In genomic region chr3:46923559-46924350, GRCh38 we compare ENCODE assay signal across 8 cellular contexts. TPM values are rescaled to one million over a fixed set of nuclear protein-coding genes. Genes with fewer than 3 reads are reported as not detected.
DNase-seq lines count a peak whose midpoint lies in the region; ATAC-seq, FAIRE-seq and TF ChIP-seq lines count a peak whose summit lies in the region.

No MANE protein-coding gene starts in this region.

- H3K36me3 Mint-ChIP-seq in MCF 10A (ENCODE audit: insufficient read depth, unreplicated experiment): peaks cover 74% of the 10 kb centered on the region
- H3K36me3 Mint-ChIP-seq in stimulated activated memory B cell treated with anti-CD40 and anti-IgM and Interleukin-4, amounts not matched to agents 10 μg/mL and 1 μg/mL and 100 μg/mL, for 72 hours: peaks cover 68% of the 10 kb centered on the region

- no peak overlapping the region for H3K4me3 ChIP-seq in keratinocyte (ENCODE audit: control insufficient read depth in 2 of 3, extremely low read depth in 1 of 3, insufficient read depth in 2 of 3, low read depth in 1 of 3, low read length in 3 of 3)

- H3K9me3 Mint-ChIP-seq in MCF 10A (ENCODE audit: unreplicated experiment): no peaks in the 10 kb centered on the region
- peaks cover 3% of the 10 kb centered on the region for H3K9me3 Mint-ChIP-seq in stimulated activated memory B cell treated with anti-CD40 and anti-IgM and Interleukin-4, amounts not matched to agents 10 μg/mL and 1 μg/mL and 100 μg/mL, for 72 hours

- peaks cover 60 to 61% of the 10 kb centered on the region in 2 experiments for H3K36me3 ChIP-seq in keratinocyte (ENCODE audit: control insufficient read depth in 2 of 2, extremely low read depth in 1 of 2, insufficient read depth in 2 of 2, low read length in 2 of 2)

- H3K4me1 ChIP-seq in keratinocyte (ENCODE audit: control insufficient read depth, extremely low read depth, insufficient read depth, low read length): no peaks in the 10 kb centered on the region

- FAIRE-seq in keratinocyte (lab: Jason Lieb, UNC): no peak

- no peak overlapping the region for H2AFZ ChIP-seq in keratinocyte (ENCODE audit: control insufficient read depth, low read length)

- no peaks in the 10 kb centered on the region for H3K27me3 ChIP-seq in keratinocyte (ENCODE audit: control insufficient read depth, extremely low read depth, insufficient read depth, low read length)

- no peaks in the 10 kb centered on the region for H3K9me3 ChIP-seq in keratinocyte (ENCODE audit: control insufficient read depth, low read depth, low read length)

- POLR2A ChIA-PET in RWPE1 (lab: Yijun Ruan, JAX; ENCODE audit: low non-redundant PET) (no interaction called here), MCF 10A (lab: Yijun Ruan, JAX) (interaction anchor here (0.6 to 1.9 kb wide), 2 partner anchors 10 to 11 kb away, joined by 3 to 4 read pairs; no protein-coding TSS in a partner anchor)

- H3K9ac ChIP-seq in keratinocyte (ENCODE audit: control insufficient read depth, extremely low read depth, insufficient read depth, low read length): no peak overlapping the region

- H3K27ac Mint-ChIP-seq in MCF 10A (ENCODE audit: low read depth, unreplicated experiment): peak overlapping the region; percentile 35
- H3K27ac Mint-ChIP-seq in stimulated activated memory B cell treated with anti-CD40 and anti-IgM and Interleukin-4, amounts not matched to agents 10 μg/mL and 1 μg/mL and 100 μg/mL, for 72 hours: peak overlapping the region; percentile 78

- peaks cover 12% of the 10 kb centered on the region for H3K79me2 ChIP-seq in keratinocyte (ENCODE audit: control insufficient read depth, insufficient read depth, low read length)

- TF ChIP-seq CTCF in RWPE1 (conservative IDR thresholded peaks at IDR 0.05; ENCODE audit: low read depth) (peak; percentile 63), MCF 10A (IDR thresholded peaks at IDR 0.05; ENCODE audit: unreplicated experiment) (peak; percentile 74), keratinocyte (optimal IDR thresholded peaks at IDR 0.05 in 1 of 3, IDR thresholded peaks at IDR 0.05 in 1 of 3, conservative IDR thresholded peaks at IDR 0.05 in 1 of 3; ENCODE audit: extremely low read depth in 1 of 3, insufficient read depth in 2 of 3, low read length in 3 of 3) (peak; percentile 75 to 85 (median 80))

- H3K9me1 ChIP-seq in keratinocyte (ENCODE audit: control insufficient read depth, extremely low read depth, insufficient read depth, low read length): no peaks in the 10 kb centered on the region

- no peak overlapping the region for H3K4me3 Mint-ChIP-seq in MCF 10A (ENCODE audit: unreplicated experiment)
- no peak overlapping the region for H3K4me3 Mint-ChIP-seq in stimulated activated memory B cell treated with anti-CD40 and anti-IgM and Interleukin-4, amounts not matched to agents 10 μg/mL and 1 μg/mL and 100 μg/mL, for 72 hours

- DNase-seq in DMS53 (lab: John Stamatoyannopoulos, UW) (peak; percentile 30), DMS53 treated with DMSO at 0.1 percent for 48 hours (lab: John Stamatoyannopoulos, UW; ENCODE audit: unreplicated experiment) (no peak), RWPE1 (ENCODE audit: low spot score) (no peak), MCF 10A (ENCODE audit: unreplicated experiment) (no peak), keratinocyte (ENCODE audit: low read depth, low spot score) (no peak)

- dilution Hi-C loops in keratinocyte (cut with MboI; ENCODE audit: extremely low pct_ligation_motif_present, low sequenced_read_pairs): no loop called here

- peak overlapping the region; percentile 31; the same call in 1 of the 2 replicates for H3K27ac ChIP-seq in RWPE1
- H3K27ac ChIP-seq in keratinocyte (ENCODE audit: control insufficient read depth, insufficient read depth, low read length): no peak overlapping the region

- intact Hi-C loops in MCF 10A (cut with micrococcal nuclease): no loop called here

- H4K20me1 ChIP-seq in keratinocyte (ENCODE audit: control insufficient read depth, extremely low read depth, insufficient read depth, low read length): no peaks in the 10 kb centered on the region

- no peaks in the 10 kb centered on the region for H3K27me3 Mint-ChIP-seq in MCF 10A (ENCODE audit: insufficient read depth, unreplicated experiment)
- H3K27me3 Mint-ChIP-seq in stimulated activated memory B cell treated with anti-CD40 and anti-IgM and Interleukin-4, amounts not matched to agents 10 μg/mL and 1 μg/mL and 100 μg/mL, for 72 hours: no peaks in the 10 kb centered on the region

- H3K4me2 ChIP-seq in keratinocyte (ENCODE audit: control insufficient read depth, extremely low read depth, insufficient read depth, low read depth, low read length): no peak overlapping the region

- ATAC-seq in stimulated activated memory B cell treated with anti-CD40 and anti-IgM and Interleukin-4, amounts not matched to agents 10 μg/mL and 1 μg/mL and 100 μg/mL, for 72 hours: no peak
- no peak for ATAC-seq in HG03196 (IDR thresholded peaks at IDR 0.05; ENCODE audit: unreplicated experiment)
- ATAC-seq in GM21447 (IDR thresholded peaks at IDR 0.05; ENCODE audit: unreplicated experiment): no peak

- no peaks in the 10 kb centered on the region for H3K4me1 Mint-ChIP-seq in MCF 10A (ENCODE audit: insufficient read depth, unreplicated experiment)
- H3K4me1 Mint-ChIP-seq in stimulated activated memory B cell treated with anti-CD40 and anti-IgM and Interleukin-4, amounts not matched to agents 10 μg/mL and 1 μg/mL and 100 μg/mL, for 72 hours: peaks cover 49% of the 10 kb centered on the region

- no TSS peak for BruUV-seq in MCF 10A (replicated peaks; lab: Mats Ljungman, UMichigan)

- CTCF ChIA-PET in RWPE1 (lab: Yijun Ruan, JAX) (interaction anchor here (0.6 to 1.8 kb wide), 4 partner anchors 12 to 74 kb away, joined by 3 to 4 read pairs (median 4); no protein-coding TSS in a partner anchor), MCF 10A (lab: Yijun Ruan, JAX) (interaction anchor here (0.6 to 1.6 kb wide), 13 partner anchors 10 to 400 kb away, joined by 3 to 10 read pairs (median 3); no protein-coding TSS in a partner anchor)

RNA-seq across cellular contexts. Expression of gene PTH1R, which starts 46.2 kb away (rescaled TPM):
- total RNA-seq in MCF 10A (2022): not detected in 2 replicates
- polyA plus RNA-seq in keratinocyte: not detected in 3 replicates
- polyA plus RNA-seq in keratinocyte (2011; ENCODE audit: low read depth): not detected
- not detected in 2 replicates for polyA plus RNA-seq in keratinocyte (2011; cell fraction: cytosol; rRNA removed)
- not detected in 2 replicates for polyA plus RNA-seq in keratinocyte (2011; cell fraction: nucleus; rRNA removed)
- not detected in 2 replicates for polyA plus RNA-seq in keratinocyte (2012; ENCODE audit: low replicate concordance)
- not detected in 3 replicates for polyA minus RNA-seq in keratinocyte
- not detected for polyA minus RNA-seq in keratinocyte (2011; cell fraction: cytosol; rRNA and poly(A)+ RNA removed)
- polyA minus RNA-seq in keratinocyte (2011; cell fraction: nucleus; rRNA and poly(A)+ RNA removed): not detected in 2 replicates

RNA-seq across cellular contexts. Expression of gene CCDC12, which starts 52.8 kb away (rescaled TPM):
- 43.9 and 45.9 TPM in 2 replicates for total RNA-seq in MCF 10A (2022)
- polyA plus RNA-seq in keratinocyte: 24.0 to 41.9 TPM (median 27.5 TPM) in 3 replicates
- 31.5 TPM for polyA plus RNA-seq in keratinocyte (2011; ENCODE audit: low read depth)
- polyA plus RNA-seq in keratinocyte (2011; cell fraction: cytosol; rRNA removed): 16.8 and 27.1 TPM in 2 replicates
- 41.0 and 42.0 TPM in 2 replicates for polyA plus RNA-seq in keratinocyte (2011; cell fraction: nucleus; rRNA removed)
- 34.8 and 39.2 TPM in 2 replicates for polyA plus RNA-seq in keratinocyte (2012; ENCODE audit: low replicate concordance)
- 17.9 to 28.4 TPM (median 25.3 TPM) in 3 replicates for polyA minus RNA-seq in keratinocyte
- 20.3 TPM for polyA minus RNA-seq in keratinocyte (2011; cell fraction: cytosol; rRNA and poly(A)+ RNA removed)
- polyA minus RNA-seq in keratinocyte (2011; cell fraction: nucleus; rRNA and poly(A)+ RNA removed): 17.5 and 18.6 TPM in 2 replicates

RNA-seq across cellular contexts. Expression of gene NBEAL2, which starts 55.7 kb away (rescaled TPM):
- total RNA-seq in MCF 10A (2022): 14.2 and 20.2 TPM in 2 replicates
- 22.8 to 48.7 TPM (median 28.7 TPM) in 3 replicates for polyA plus RNA-seq in keratinocyte
- 192 TPM for polyA plus RNA-seq in keratinocyte (2011; ENCODE audit: low read depth)
- 7.7 and 12.7 TPM in 2 replicates for polyA plus RNA-seq in keratinocyte (2011; cell fraction: cytosol; rRNA removed)
- 208 and 280 TPM in 2 replicates for polyA plus RNA-seq in keratinocyte (2011; cell fraction: nucleus; rRNA removed)
- 36.1 and 107 TPM in 2 replicates for polyA plus RNA-seq in keratinocyte (2012; ENCODE audit: low replicate concordance)
- 53.4 to 109 TPM (median 55.2 TPM) in 3 replicates for polyA minus RNA-seq in keratinocyte
- polyA minus RNA-seq in keratinocyte (2011; cell fraction: cytosol; rRNA and poly(A)+ RNA removed): 23.4 TPM
- polyA minus RNA-seq in keratinocyte (2011; cell fraction: nucleus; rRNA and poly(A)+ RNA removed): 96.3 and 96.6 TPM in 2 replicates
